1 cellular context compared by ENCODE assay signal in genomic region chr1:100249537-100250257, GRCh38.
TF ChIP-seq lines count a peak whose summit lies in the region.

TSS of gene DBT (minus strand) at chr1:100249834. CDS start at chr1:100249820, 14 bp downstream.

TF ChIP-seq in HEK293, 187 proteins besides CTCF, POLR2A, EP300 and RAD21 (continued from another document):
- no peak for TF ChIP-seq ZNF488 (tag by site-specific recombination; IDR thresholded peaks at IDR 0.05)
- no peak for TF ChIP-seq ZNF426 (tag by site-specific recombination; IDR thresholded peaks at IDR 0.05)
- no peak for TF ChIP-seq ZNF792 (tag by site-specific recombination; IDR thresholded peaks at IDR 0.05)
- no peak for TF ChIP-seq OVOL3 (tag by site-specific recombination; IDR thresholded peaks at IDR 0.05)
- TF ChIP-seq ZBTB8A (tag by site-specific recombination; IDR thresholded peaks at IDR 0.05) = peak; percentile 46
- no peak for TF ChIP-seq ZNF169 (tag by site-specific recombination; IDR thresholded peaks at IDR 0.05)
- no peak for TF ChIP-seq ZNF292 (tag by site-specific recombination; IDR thresholded peaks at IDR 0.05; ENCODE audit: borderline replicate concordance, low read depth)
- 0 out of 2 replicates have a peak, but pooled peaks have one; percentile 13 for TF ChIP-seq ZEB2 (tag by site-specific recombination; IDR thresholded peaks at IDR 0.05)
- TF ChIP-seq, protein P1, sequence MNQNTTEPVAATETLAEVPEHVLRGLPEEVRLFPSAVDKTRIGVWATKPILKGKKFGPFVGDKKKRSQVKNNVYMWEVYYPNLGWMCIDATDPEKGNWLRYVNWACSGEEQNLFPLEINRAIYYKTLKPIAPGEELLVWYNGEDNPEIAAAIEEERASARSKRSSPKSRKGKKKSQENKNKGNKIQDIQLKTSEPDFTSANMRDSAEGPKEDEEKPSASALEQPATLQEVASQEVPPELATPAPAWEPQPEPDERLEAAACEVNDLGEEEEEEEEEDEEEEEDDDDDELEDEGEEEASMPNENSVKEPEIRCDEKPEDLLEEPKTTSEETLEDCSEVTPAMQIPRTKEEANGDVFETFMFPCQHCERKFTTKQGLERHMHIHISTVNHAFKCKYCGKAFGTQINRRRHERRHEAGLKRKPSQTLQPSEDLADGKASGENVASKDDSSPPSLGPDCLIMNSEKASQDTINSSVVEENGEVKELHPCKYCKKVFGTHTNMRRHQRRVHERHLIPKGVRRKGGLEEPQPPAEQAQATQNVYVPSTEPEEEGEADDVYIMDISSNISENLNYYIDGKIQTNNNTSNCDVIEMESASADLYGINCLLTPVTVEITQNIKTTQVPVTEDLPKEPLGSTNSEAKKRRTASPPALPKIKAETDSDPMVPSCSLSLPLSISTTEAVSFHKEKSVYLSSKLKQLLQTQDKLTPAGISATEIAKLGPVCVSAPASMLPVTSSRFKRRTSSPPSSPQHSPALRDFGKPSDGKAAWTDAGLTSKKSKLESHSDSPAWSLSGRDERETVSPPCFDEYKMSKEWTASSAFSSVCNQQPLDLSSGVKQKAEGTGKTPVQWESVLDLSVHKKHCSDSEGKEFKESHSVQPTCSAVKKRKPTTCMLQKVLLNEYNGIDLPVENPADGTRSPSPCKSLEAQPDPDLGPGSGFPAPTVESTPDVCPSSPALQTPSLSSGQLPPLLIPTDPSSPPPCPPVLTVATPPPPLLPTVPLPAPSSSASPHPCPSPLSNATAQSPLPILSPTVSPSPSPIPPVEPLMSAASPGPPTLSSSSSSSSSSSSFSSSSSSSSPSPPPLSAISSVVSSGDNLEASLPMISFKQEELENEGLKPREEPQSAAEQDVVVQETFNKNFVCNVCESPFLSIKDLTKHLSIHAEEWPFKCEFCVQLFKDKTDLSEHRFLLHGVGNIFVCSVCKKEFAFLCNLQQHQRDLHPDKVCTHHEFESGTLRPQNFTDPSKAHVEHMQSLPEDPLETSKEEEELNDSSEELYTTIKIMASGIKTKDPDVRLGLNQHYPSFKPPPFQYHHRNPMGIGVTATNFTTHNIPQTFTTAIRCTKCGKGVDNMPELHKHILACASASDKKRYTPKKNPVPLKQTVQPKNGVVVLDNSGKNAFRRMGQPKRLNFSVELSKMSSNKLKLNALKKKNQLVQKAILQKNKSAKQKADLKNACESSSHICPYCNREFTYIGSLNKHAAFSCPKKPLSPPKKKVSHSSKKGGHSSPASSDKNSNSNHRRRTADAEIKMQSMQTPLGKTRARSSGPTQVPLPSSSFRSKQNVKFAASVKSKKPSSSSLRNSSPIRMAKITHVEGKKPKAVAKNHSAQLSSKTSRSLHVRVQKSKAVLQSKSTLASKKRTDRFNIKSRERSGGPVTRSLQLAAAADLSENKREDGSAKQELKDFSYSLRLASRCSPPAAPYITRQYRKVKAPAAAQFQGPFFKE (tag by site-specific recombination; IDR thresholded peaks at IDR 0.05; ENCODE audit: borderline replicate concordance) = no peak
- no peak for TF ChIP-seq ZNF184 (tag by site-specific recombination; IDR thresholded peaks at IDR 0.05)
- TF ChIP-seq ZNF140 (tag by site-specific recombination; IDR thresholded peaks at IDR 0.05) = no peak
- TF ChIP-seq ZNF701 (tag by site-specific recombination; IDR thresholded peaks at IDR 0.05) = no peak
- peak; percentile 49; the same call in 1 of the 2 replicates for TF ChIP-seq ZIC2 (tag by site-specific recombination; IDR thresholded peaks at IDR 0.05)
- no peak for TF ChIP-seq ZNF48 (tag by site-specific recombination; IDR thresholded peaks at IDR 0.05)
- TF ChIP-seq ZNF121 (tag by site-specific recombination; IDR thresholded peaks at IDR 0.05) = no peak
- no peak for TF ChIP-seq RBAK (tag by site-specific recombination; IDR thresholded peaks at IDR 0.05)
- TF ChIP-seq FEZF1 (tag by site-specific recombination; IDR thresholded peaks at IDR 0.05) = no peak
- peak; percentile 83 for TF ChIP-seq SP3 (tag by site-specific recombination; IDR thresholded peaks at IDR 0.05)
- peak; percentile 36; the same call in 1 of the 2 replicates for TF ChIP-seq ZNF24 (tag by site-specific recombination; IDR thresholded peaks at IDR 0.05)
- TF ChIP-seq ZNF776 (tag by site-specific recombination; IDR thresholded peaks at IDR 0.05; ENCODE audit: borderline replicate concordance) = no peak
- TF ChIP-seq SCRT2 (tag by site-specific recombination; IDR thresholded peaks at IDR 0.05) = no peak
- no peak; the same call in 1 of the 2 replicates for TF ChIP-seq EGR2 (tag by site-specific recombination; IDR thresholded peaks at IDR 0.05; ENCODE audit: low read depth)
- peak; percentile 65; the same call in 1 of the 2 replicates for TF ChIP-seq ZBTB20 (tag by site-specific recombination; IDR thresholded peaks at IDR 0.05)
- TF ChIP-seq ZFP37 (tag by site-specific recombination; IDR thresholded peaks at IDR 0.05) = 0 out of 2 replicates have a peak, but pooled peaks have one; percentile 69
- TF ChIP-seq HOXA7 (CRISPR knock-in tag; IDR thresholded peaks at IDR 0.05; ENCODE audit: borderline replicate concordance) = no peak
- TF ChIP-seq HOXD13 (CRISPR knock-in tag; IDR thresholded peaks at IDR 0.05; ENCODE audit: borderline replicate concordance) = no peak
- TF ChIP-seq ZNF214 (tag by site-specific recombination; IDR thresholded peaks at IDR 0.05; ENCODE audit: borderline replicate concordance) = no peak
- no peak for TF ChIP-seq ZNF433 (tag by site-specific recombination; IDR thresholded peaks at IDR 0.05; ENCODE audit: low read depth)
- no peak for TF ChIP-seq ZNF404 (tag by site-specific recombination; IDR thresholded peaks at IDR 0.05)
- TF ChIP-seq ZNF23 (tag by site-specific recombination; IDR thresholded peaks at IDR 0.05; ENCODE audit: borderline replicate concordance) = no peak
- no peak for TF ChIP-seq ZNF174 (tag by site-specific recombination; IDR thresholded peaks at IDR 0.05)
- peak; percentile 75 for TF ChIP-seq ZNF335 (tag by site-specific recombination; conservative IDR thresholded peaks at IDR 0.05)
- TF ChIP-seq ZNF660 (tag by site-specific recombination; IDR thresholded peaks at IDR 0.05) = peak; percentile 40; the same call in 1 of the 2 replicates
- no peak for TF ChIP-seq ZNF132 (tag by site-specific recombination; IDR thresholded peaks at IDR 0.05; ENCODE audit: borderline replicate concordance)
- peak; percentile 42; the same call in 1 of the 2 replicates for TF ChIP-seq ZNF391 (tag by site-specific recombination; IDR thresholded peaks at IDR 0.05; ENCODE audit: borderline replicate concordance, low read depth)
- TF ChIP-seq, protein P2, sequence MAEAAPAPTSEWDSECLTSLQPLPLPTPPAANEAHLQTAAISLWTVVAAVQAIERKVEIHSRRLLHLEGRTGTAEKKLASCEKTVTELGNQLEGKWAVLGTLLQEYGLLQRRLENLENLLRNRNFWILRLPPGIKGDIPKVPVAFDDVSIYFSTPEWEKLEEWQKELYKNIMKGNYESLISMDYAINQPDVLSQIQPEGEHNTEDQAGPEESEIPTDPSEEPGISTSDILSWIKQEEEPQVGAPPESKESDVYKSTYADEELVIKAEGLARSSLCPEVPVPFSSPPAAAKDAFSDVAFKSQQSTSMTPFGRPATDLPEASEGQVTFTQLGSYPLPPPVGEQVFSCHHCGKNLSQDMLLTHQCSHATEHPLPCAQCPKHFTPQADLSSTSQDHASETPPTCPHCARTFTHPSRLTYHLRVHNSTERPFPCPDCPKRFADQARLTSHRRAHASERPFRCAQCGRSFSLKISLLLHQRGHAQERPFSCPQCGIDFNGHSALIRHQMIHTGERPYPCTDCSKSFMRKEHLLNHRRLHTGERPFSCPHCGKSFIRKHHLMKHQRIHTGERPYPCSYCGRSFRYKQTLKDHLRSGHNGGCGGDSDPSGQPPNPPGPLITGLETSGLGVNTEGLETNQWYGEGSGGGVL (tag by site-specific recombination; IDR thresholded peaks at IDR 0.05) = peak; percentile 13; the same call in 1 of the 2 replicates
- no peak for TF ChIP-seq ZNF544 (tag by site-specific recombination; IDR thresholded peaks at IDR 0.05)
- TF ChIP-seq HIC1 (tag by site-specific recombination; IDR thresholded peaks at IDR 0.05) = no peak
- TF ChIP-seq, protein P3, sequence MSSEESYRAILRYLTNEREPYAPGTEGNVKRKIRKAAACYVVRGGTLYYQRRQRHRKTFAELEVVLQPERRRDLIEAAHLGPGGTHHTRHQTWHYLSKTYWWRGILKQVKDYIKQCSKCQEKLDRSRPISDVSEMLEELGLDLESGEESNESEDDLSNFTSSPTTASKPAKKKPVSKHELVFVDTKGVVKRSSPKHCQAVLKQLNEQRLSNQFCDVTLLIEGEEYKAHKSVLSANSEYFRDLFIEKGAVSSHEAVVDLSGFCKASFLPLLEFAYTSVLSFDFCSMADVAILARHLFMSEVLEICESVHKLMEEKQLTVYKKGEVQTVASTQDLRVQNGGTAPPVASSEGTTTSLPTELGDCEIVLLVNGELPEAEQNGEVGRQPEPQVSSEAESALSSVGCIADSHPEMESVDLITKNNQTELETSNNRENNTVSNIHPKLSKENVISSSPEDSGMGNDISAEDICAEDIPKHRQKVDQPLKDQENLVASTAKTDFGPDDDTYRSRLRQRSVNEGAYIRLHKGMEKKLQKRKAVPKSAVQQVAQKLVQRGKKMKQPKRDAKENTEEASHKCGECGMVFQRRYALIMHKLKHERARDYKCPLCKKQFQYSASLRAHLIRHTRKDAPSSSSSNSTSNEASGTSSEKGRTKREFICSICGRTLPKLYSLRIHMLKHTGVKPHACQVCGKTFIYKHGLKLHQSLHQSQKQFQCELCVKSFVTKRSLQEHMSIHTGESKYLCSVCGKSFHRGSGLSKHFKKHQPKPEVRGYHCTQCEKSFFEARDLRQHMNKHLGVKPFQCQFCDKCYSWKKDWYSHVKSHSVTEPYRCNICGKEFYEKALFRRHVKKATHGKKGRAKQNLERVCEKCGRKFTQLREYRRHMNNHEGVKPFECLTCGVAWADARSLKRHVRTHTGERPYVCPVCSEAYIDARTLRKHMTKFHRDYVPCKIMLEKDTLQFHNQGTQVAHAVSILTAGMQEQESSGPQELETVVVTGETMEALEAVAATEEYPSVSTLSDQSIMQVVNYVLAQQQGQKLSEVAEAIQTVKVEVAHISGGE (tag by site-specific recombination; conservative IDR thresholded peaks at IDR 0.05; ENCODE audit: low read depth) = peak; percentile 38
- no peak for TF ChIP-seq BCL11A (tag by site-specific recombination; IDR thresholded peaks at IDR 0.05; ENCODE audit: low read depth)
- TF ChIP-seq ZNF449 (tag by site-specific recombination; IDR thresholded peaks at IDR 0.05) = no peak
- no peak for TF ChIP-seq ZNF791 (tag by site-specific recombination; IDR thresholded peaks at IDR 0.05)
- TF ChIP-seq, protein P4, sequence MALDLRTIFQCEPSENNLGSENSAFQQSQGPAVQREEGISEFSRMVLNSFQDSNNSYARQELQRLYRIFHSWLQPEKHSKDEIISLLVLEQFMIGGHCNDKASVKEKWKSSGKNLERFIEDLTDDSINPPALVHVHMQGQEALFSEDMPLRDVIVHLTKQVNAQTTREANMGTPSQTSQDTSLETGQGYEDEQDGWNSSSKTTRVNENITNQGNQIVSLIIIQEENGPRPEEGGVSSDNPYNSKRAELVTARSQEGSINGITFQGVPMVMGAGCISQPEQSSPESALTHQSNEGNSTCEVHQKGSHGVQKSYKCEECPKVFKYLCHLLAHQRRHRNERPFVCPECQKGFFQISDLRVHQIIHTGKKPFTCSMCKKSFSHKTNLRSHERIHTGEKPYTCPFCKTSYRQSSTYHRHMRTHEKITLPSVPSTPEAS (tag by site-specific recombination; IDR thresholded peaks at IDR 0.05) = no peak
- no peak for TF ChIP-seq ZNF560 (tag by site-specific recombination; IDR thresholded peaks at IDR 0.05; ENCODE audit: borderline replicate concordance)
TF ChIP-seq in HEK293: peak in this region for 52.
